In the genomic region with DNA sequence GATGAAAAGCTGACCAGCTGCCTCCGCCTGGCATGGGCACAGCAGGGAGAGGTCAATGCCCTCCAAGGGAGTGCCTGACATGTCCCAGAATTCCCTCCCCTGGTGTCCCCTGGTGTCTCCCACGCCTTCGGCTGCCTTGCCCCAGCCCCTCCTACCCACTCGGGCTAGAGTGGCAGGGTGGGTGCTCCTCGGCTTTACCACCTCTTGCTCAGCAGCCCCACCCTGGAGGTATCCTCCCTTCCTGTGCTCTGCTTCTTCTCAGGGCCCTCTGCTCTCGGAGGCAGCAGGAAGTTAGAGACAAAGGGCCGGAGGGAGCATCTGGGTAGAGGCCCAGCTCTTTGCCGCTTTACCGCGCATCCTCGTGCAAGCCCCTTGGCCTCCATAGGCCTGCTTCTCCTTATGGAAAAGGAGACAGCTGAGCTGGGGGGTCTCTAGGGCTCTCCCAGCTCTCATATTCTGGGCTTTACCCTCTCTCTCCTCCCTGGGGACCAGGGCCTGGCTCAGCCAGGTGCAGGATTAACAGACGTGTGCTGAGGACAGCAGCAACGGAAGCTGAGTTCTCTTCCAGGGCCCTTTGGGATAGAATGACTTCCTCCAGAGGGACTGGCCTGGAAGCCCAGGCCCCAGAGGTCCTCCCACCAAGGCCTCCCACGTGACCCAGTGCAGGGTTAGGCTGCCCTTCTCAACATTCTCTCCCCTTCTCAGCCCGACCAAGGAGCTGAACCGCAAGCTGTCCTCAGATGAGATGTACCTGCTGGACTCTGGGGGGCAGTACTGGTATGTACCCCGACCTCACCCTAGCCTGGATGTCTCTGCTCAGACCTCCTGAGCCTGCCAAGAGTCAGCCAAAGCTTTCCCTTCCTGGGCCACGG, we compare ENCODE assay signal across 11 cellular contexts. TPM values are rescaled to one million over a fixed set of nuclear protein-coding genes. Genes with fewer than 3 reads are reported as not detected.
DNase-seq lines count a peak whose midpoint lies in the region; ATAC-seq and TF ChIP-seq lines count a peak whose summit lies in the region.
"Had no signal": no experiment of that assay in that cellular context is flagged by ENCODE, and none has a peak within 500 bp of the region (broad histone marks: within the 10 kb centered on the region; RNA-seq: fewer than 3 reads in every experiment).

No MANE protein-coding gene starts in this region.

- TF ChIP-seq CTCF in GM12875 (IDR thresholded peaks at IDR 0.05; ENCODE audit: borderline replicate concordance, insufficient read depth, low read depth, low read length), result peak; percentile 48
- peak; percentile 38 for TF ChIP-seq CTCF in NB4 (IDR thresholded peaks at IDR 0.05; ENCODE audit: low read depth, low read length)
- no peak for TF ChIP-seq CTCF in suprapubic skin (IDR thresholded peaks at IDR 0.05)
- no peak for TF ChIP-seq CTCF in mesothelial cell of epicardium (IDR thresholded peaks at IDR 0.05; ENCODE audit: unreplicated experiment)

- H3K4me1 Mint-ChIP-seq in central memory CD8-positive, alpha-beta T cell, result peaks cover 63% of the 10 kb centered on the region
- peaks cover 2% of the 10 kb centered on the region for H3K4me1 Mint-ChIP-seq in mesothelial cell of epicardium

- H3K27ac ChIP-seq in BLaER1 (peak overlapping the region; percentile 79), suprapubic skin (no peak overlapping the region)
- H3K27ac ChIP-seq: left lung, PC-9 had no signal

- peak overlapping the region; percentile 27; the same call in 1 of the 2 replicates for H3K4me3 ChIP-seq in BLaER1
- H3K4me3 ChIP-seq in GM12875 (ENCODE audit: low read depth, low read length), result no peak overlapping the region
- no peak overlapping the region for H3K4me3 ChIP-seq in NB4 (ENCODE audit: low read depth, low read length)
- no peak overlapping the region for H3K4me3 ChIP-seq in suprapubic skin
- H3K4me3 ChIP-seq: left lung, PC-9 had no signal

- no peaks in the 10 kb centered on the region for H3K27me3 Mint-ChIP-seq in central memory CD8-positive, alpha-beta T cell
- H3K27me3 Mint-ChIP-seq in mesothelial cell of epicardium (ENCODE audit: low read depth), result no peaks in the 10 kb centered on the region

- peak overlapping the region; percentile 80 for H3K4me3 Mint-ChIP-seq in central memory CD8-positive, alpha-beta T cell
- no peak overlapping the region for H3K4me3 Mint-ChIP-seq in mesothelial cell of epicardium

- no peak for TF ChIP-seq EP300 in suprapubic skin (IDR thresholded peaks at IDR 0.05)

- H3K36me3 ChIP-seq in BLaER1, result no peaks in the 10 kb centered on the region
- no peaks in the 10 kb centered on the region for H3K36me3 ChIP-seq in suprapubic skin
- H3K36me3 ChIP-seq: left lung had no signal

- no peaks in the 10 kb centered on the region for H3K9me3 Mint-ChIP-seq in central memory CD8-positive, alpha-beta T cell
- peaks cover 5% of the 10 kb centered on the region for H3K9me3 Mint-ChIP-seq in mesothelial cell of epicardium

- H3K27me3 ChIP-seq in BLaER1, result peaks cover 79% of the 10 kb centered on the region
- H3K27me3 ChIP-seq in suprapubic skin, result no peaks in the 10 kb centered on the region
- H3K27me3 ChIP-seq: left lung had no signal

- DNase-seq in NB4 (ENCODE audit: low read depth) (peak; percentile 64), suprapubic skin (ENCODE audit: low spot score in 2 of 2) (no peak), mesothelial cell of epicardium (ENCODE audit: low spot score in 2 of 2, unreplicated experiment in 2 of 2) (no peak), SW 1271 (lab: John Stamatoyannopoulos, UW) (no peak)
- no peak for DNase-seq in central memory CD8-positive, alpha-beta T cell (ENCODE audit: low spot score in 2 of 2)
- DNase-seq: left lung, PC-9 had no signal

- H3K27ac Mint-ChIP-seq in central memory CD8-positive, alpha-beta T cell (ENCODE audit: low read depth), result peak overlapping the region; percentile 68
- no peak overlapping the region for H3K27ac Mint-ChIP-seq in mesothelial cell of epicardium

- peaks cover 72% of the 10 kb centered on the region for H3K4me1 ChIP-seq in BLaER1
- H3K4me1 ChIP-seq in suprapubic skin, result no peaks in the 10 kb centered on the region

- WGBS in suprapubic skin, result 84% methylated on average over 12 of the region's 18 CpGs

- peak overlapping the region; percentile 73 for H3K4me2 ChIP-seq in BLaER1
- H3K4me2 ChIP-seq: PC-9 had no signal

- H3K9ac ChIP-seq in BLaER1, result peak overlapping the region; percentile 60; the same call in 1 of the 2 replicates

- no peaks in the 10 kb centered on the region; the same call in 1 of the 2 replicates for H4K20me1 ChIP-seq in BLaER1

- ATAC-seq in central memory CD8-positive, alpha-beta T cell (replicated peaks; ENCODE audit: extremely low read depth, poor library complexity, severe bottlenecking), result peak; percentile 41
- ATAC-seq in GM18867 (IDR thresholded peaks at IDR 0.05; ENCODE audit: unreplicated experiment), result no peak
- ATAC-seq: left lung had no signal

- H3K36me3 Mint-ChIP-seq in central memory CD8-positive, alpha-beta T cell (ENCODE audit: insufficient read depth), result peaks cover 5% of the 10 kb centered on the region
- no peaks in the 10 kb centered on the region for H3K36me3 Mint-ChIP-seq in mesothelial cell of epicardium

- H3K9me3 ChIP-seq in BLaER1 (no peaks in the 10 kb centered on the region), suprapubic skin (no peaks in the 10 kb centered on the region)
- H3K9me3 ChIP-seq: left lung had no signal

- TF ChIP-seq POLR2A in NB4 (IDR thresholded peaks at IDR 0.05; ENCODE audit: extremely low read depth, insufficient read length), result no peak
- no peak for TF ChIP-seq POLR2A in suprapubic skin (IDR thresholded peaks at IDR 0.05)

RNA-seq across cellular contexts. Expression of a gene that starts 17.2 kb away (rescaled TPM):
- total RNA-seq in suprapubic skin, result 1 to 10 TPM in 3 of 4 donors, under 1 TPM in 1; 0.83 to 6.1 (median 2.4) TPM
- 3.5 to 4.2 TPM (median 4.0 TPM) in 3 replicates for total RNA-seq in mesothelial cell of epicardium
- total RNA-seq: HT1080, PC-9 had no signal

RNA-seq across cellular contexts. Expression of a gene that starts 23.7 kb away (rescaled TPM):
- total RNA-seq in suprapubic skin, result 1 to 10 TPM in 3 of 4 donors, under 1 TPM in 1; 0.34 to 3.3 (median 1.7) TPM
- not detected in 3 replicates for total RNA-seq in mesothelial cell of epicardium
- total RNA-seq: HT1080, PC-9 had no signal

Comparison
In these comparisons a context has a peak if more than half of its experiments do, and no peak if none do; other contexts are left out.
1. CTCF ChIP-seq: peak in GM12875 (single experiment) and NB4 (single experiment); none in suprapubic skin (0 of 2) and mesothelial cell of epicardium (single experiment).